ENCODE assay signal across 8 cellular contexts in the genomic region with DNA sequence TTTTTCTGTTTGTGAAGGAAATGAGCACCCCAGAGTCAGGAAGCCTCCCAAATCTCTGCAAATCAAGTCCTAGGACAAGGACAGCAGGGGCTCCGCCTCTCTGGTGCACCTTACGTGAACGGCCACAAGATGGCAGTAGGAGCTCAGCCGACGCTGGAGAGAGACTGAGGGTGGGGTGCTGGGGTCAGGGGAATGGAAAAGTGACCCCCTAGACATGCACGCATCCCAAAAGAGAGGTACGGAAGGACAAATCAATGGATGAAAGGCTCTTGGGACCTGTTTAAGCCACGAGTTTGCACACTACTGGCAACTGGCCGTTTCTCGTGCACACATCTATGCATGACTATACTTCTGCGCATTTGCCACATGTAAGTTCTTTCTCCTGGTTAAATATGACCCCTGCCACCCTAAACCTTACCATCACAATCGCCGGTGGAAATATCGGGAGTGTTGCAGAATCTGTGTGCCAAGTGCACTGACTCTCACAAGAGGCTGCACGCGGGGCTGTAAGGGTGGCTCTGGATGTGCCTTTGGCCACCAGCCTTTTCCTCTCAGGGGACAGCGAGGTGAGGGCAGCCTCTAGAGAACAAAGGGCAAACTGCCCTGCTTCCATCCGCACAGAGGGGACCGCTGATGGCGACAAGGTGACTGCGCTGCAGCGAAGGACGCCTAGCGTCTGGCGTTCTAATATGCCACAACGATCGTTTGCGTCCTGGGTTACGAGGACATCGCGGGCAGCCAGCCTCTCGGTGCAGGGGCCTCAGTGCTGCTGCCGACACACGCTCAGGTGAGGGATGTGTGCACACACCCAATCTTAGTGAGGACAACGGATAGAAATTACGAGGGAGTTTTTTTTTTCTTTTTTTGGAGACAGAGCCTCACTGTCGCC.
DNase-seq lines count a peak whose midpoint lies in the region; ATAC-seq, FAIRE-seq and TF ChIP-seq lines count a peak whose summit lies in the region.

No MANE protein-coding gene starts in this region.

- CTCF ChIA-PET in A673 (lab: Charles Lee) = interaction anchor here (1.1 to 2.4 kb wide), 4 partner anchors 27 to 614 kb away, joined by 3 to 16 read pairs (median 5); no protein-coding TSS in a partner anchor

- POLR2A ChIA-PET in A673 (lab: Charles Lee; ENCODE audit: low non-redundant PET) = no interaction called here

- no peak overlapping the region for H3K27ac Mint-ChIP-seq in memory B cell

- BruUV-seq in A673 (replicated peaks; lab: Mats Ljungman, UMichigan) = no TSS peak

- no peaks in the 10 kb centered on the region for H3K36me3 Mint-ChIP-seq in memory B cell

- peak; percentile 83 for FAIRE-seq in GM18507 (lab: Jason Lieb, UNC)

- H3K9me3 ChIP-seq in A673 (ENCODE audit: low read depth, low read length, poor library complexity, severe bottlenecking) = no peaks in the 10 kb centered on the region

- no peak overlapping the region for H3K4me3 Mint-ChIP-seq in memory B cell

- DNase-seq in A673 (ENCODE audit: low spot score) (peak; percentile 72), GM18507 (ENCODE audit: extremely low spot score, insufficient read length, low read depth) (no peak), NCI-H2227 treated with DMSO at 0.1 percent for 48 hours (lab: John Stamatoyannopoulos, UW) (peak; percentile 25), memory B cell (ENCODE audit: low spot score in 2 of 2) (peak; percentile 55 to 72)
- DNase-seq in activated CD4-positive, alpha-beta T cell treated with anti-CD3 and anti-CD28 coated beads, Interleukin-2, amount 50 U/mL, for 4 hours = peak; percentile 52 to 57
- DNase-seq in effector CD4-positive, alpha-beta T cell = peak; percentile 49
- peak; percentile 34 for DNase-seq in stimulated activated CD8-positive, alpha-beta memory T cell treated with anti-CD3 and anti-CD28 coated beads, Interleukin-15, amount 100 ng/mL, for 24 hours (ENCODE audit: low read depth)

- no peaks in the 10 kb centered on the region for H3K27me3 ChIP-seq in A673 (replicated peaks; ENCODE audit: insufficient read depth, low read depth, low read length, poor library complexity)

- peak; percentile 79 for ATAC-seq in memory B cell (ENCODE audit: low read depth)
- no peak for ATAC-seq in HG02840 (IDR thresholded peaks at IDR 0.05; ENCODE audit: low FRiP score, unreplicated experiment)

- intact Hi-C loops in A673 (cut with micrococcal nuclease; ENCODE audit: unreplicated experiment) = loop anchor here (2.0 kb wide), 1 partner anchor 613 kb away; no protein-coding TSS in a partner anchor

- no peak overlapping the region for H3K27ac ChIP-seq in A673 (ENCODE audit: low read depth, low read length, poor library complexity, severe bottlenecking)

- H3K4me1 ChIP-seq in A673 (ENCODE audit: insufficient read depth, low read length, poor library complexity, severe bottlenecking) = peaks cover 11% of the 10 kb centered on the region

- H3K4me3 ChIP-seq in A673 (ENCODE audit: low read depth, low read length, poor library complexity, severe bottlenecking) = no peak overlapping the region

- peak; percentile 97 for TF ChIP-seq CTCF in A673 (conservative IDR thresholded peaks at IDR 0.05; ENCODE audit: low read depth, low read length)

- peaks cover 1% of the 10 kb centered on the region for H3K27me3 Mint-ChIP-seq in memory B cell

- peaks cover 16% of the 10 kb centered on the region for H3K4me1 Mint-ChIP-seq in memory B cell

- H3K36me3 ChIP-seq in A673 (ENCODE audit: insufficient read depth, low read length, poor library complexity, severe bottlenecking) = no peaks in the 10 kb centered on the region

- no peaks in the 10 kb centered on the region for H3K9me3 Mint-ChIP-seq in memory B cell
